ENCODE assay signal across 18 cellular contexts in genomic region chrX:72604705-72605104, GRCh38.
"Had no signal": no experiment of that assay in that cellular context is flagged by ENCODE, and none has a peak within 500 bp of the region (broad histone marks: within the 10 kb centered on the region; RNA-seq: fewer than 3 reads in every experiment).

No MANE protein-coding gene starts in this region.

- H3K4me3 ChIP-seq: breast epithelium, coronary artery, heart right ventricle, lung, SK-N-MC, thyroid gland had no signal

- H3K27ac ChIP-seq: breast epithelium, coronary artery, epithelial cell of prostate, heart right ventricle, SK-N-MC, thyroid gland had no signal

- ATAC-seq: activated CD8-positive, alpha-beta T cell treated with anti-CD3 and anti-CD28 coated beads for 36 hours; heart right ventricle; naive thymus-derived CD4-positive, alpha-beta T cell; stimulated activated naive CD8-positive, alpha-beta T cell treated with anti-CD3 and anti-CD28 coated beads, Interleukin-15, Interleukin-2, amounts not matched to agents 100 U/mL and 50 U/mL, for 24 hours had no signal

- H3K27me3 Mint-ChIP-seq: activated CD4-positive, alpha-beta T cell treated with anti-CD3 and anti-CD28 coated beads, Interleukin-2, amount 10 ng/mL, durations not matched to agents 7 days and 5 days; activated CD8-positive, alpha-beta T cell treated with anti-CD3 and anti-CD28 coated beads for 36 hours; activated naive CD8-positive, alpha-beta T cell treated with anti-CD3 and anti-CD28 coated beads for 36 hours; naive thymus-derived CD4-positive, alpha-beta T cell; progenitor cell of endocrine pancreas had no signal

- H3K9me3 ChIP-seq: breast epithelium, heart right ventricle, thyroid gland had no signal

- FAIRE-seq: keratinocyte had no signal

- H3K4me3 Mint-ChIP-seq: activated CD4-positive, alpha-beta T cell treated with anti-CD3 and anti-CD28 coated beads, Interleukin-2, amount 10 ng/mL, durations not matched to agents 7 days and 5 days; activated CD8-positive, alpha-beta T cell treated with anti-CD3 and anti-CD28 coated beads for 36 hours; activated naive CD8-positive, alpha-beta T cell treated with anti-CD3 and anti-CD28 coated beads for 36 hours; naive thymus-derived CD4-positive, alpha-beta T cell had no signal

- H3K27ac Mint-ChIP-seq: activated CD4-positive, alpha-beta T cell treated with anti-CD3 and anti-CD28 coated beads, Interleukin-2, amount 10 ng/mL, durations not matched to agents 7 days and 5 days; activated CD8-positive, alpha-beta T cell treated with anti-CD3 and anti-CD28 coated beads for 36 hours; activated naive CD8-positive, alpha-beta T cell treated with anti-CD3 and anti-CD28 coated beads for 36 hours; progenitor cell of endocrine pancreas had no signal

- DNase-seq: activated CD4-positive, alpha-beta T cell treated with anti-CD3 and anti-CD28 coated beads, Interleukin-2, amount 10 ng/mL, durations not matched to agents 7 days and 5 days; activated CD8-positive, alpha-beta T cell treated with anti-CD3 and anti-CD28 coated beads for 36 hours; activated naive CD4-positive, alpha-beta T cell treated with Interleukin-2 at 50 U/mL for 16 hours; activated naive CD8-positive, alpha-beta T cell treated with anti-CD3 and anti-CD28 coated beads for 36 hours; activated T-cell treated with anti-CD3 and anti-CD28 coated beads, Interleukin-2, amount 50 U/mL, for 1 hour; heart right ventricle; naive thymus-derived CD4-positive, alpha-beta T cell; stimulated activated CD4-positive, alpha-beta T cell treated with anti-CD3 and anti-CD28 coated beads, Interleukin-4, amount 100 ng/mL, for 24 hours; stimulated activated naive CD8-positive, alpha-beta T cell treated with anti-CD3 and anti-CD28 coated beads, Interleukin-15, Interleukin-2, amounts not matched to agents 100 U/mL and 50 U/mL, for 24 hours; SW 1271; thyroid gland had no signal

- H3K4me1 ChIP-seq: breast epithelium, heart right ventricle, thyroid gland had no signal

- H3K36me3 ChIP-seq: breast epithelium, thyroid gland had no signal

- H3K27me3 ChIP-seq: thyroid gland had no signal

- H3K9me3 Mint-ChIP-seq: activated CD4-positive, alpha-beta T cell treated with anti-CD3 and anti-CD28 coated beads, Interleukin-2, amount 10 ng/mL, durations not matched to agents 7 days and 5 days; activated CD8-positive, alpha-beta T cell treated with anti-CD3 and anti-CD28 coated beads for 36 hours; activated naive CD8-positive, alpha-beta T cell treated with anti-CD3 and anti-CD28 coated beads for 36 hours had no signal
